17 cellular contexts compared by ENCODE assay signal in genomic region chr9:108254236-108254635, GRCh38.
DNase-seq lines count a peak whose midpoint lies in the region; ATAC-seq and TF ChIP-seq lines count a peak whose summit lies in the region.
"Had no signal": no experiment of that assay in that cellular context is flagged by ENCODE, and none has a peak within 500 bp of the region (broad histone marks: within the 10 kb centered on the region; RNA-seq: fewer than 3 reads in every experiment).

No MANE protein-coding gene starts in this region.

- no peak overlapping the region for H4K91ac ChIP-seq in IMR-90 (ENCODE audit: insufficient read depth, low read depth, low read length)

- no peak overlapping the region for H2AK9ac ChIP-seq in IMR-90 (replicated peaks; ENCODE audit: low read depth, low read length, poor library complexity)

- TF ChIP-seq CTCF in IMR-90 (conservative IDR thresholded peaks at IDR 0.05; ENCODE audit: low read depth, low read length): no peak
- TF ChIP-seq CTCF in esophagus muscularis mucosa (IDR thresholded peaks at IDR 0.05): no peak
- TF ChIP-seq CTCF in fibroblast of villous mesenchyme (IDR thresholded peaks at IDR 0.05; ENCODE audit: insufficient read depth, low read depth, low read length): no peak
- TF ChIP-seq CTCF in esophagus squamous epithelium (IDR thresholded peaks at IDR 0.05): no peak

- no peak for TF ChIP-seq EP300 in esophagus muscularis mucosa (IDR thresholded peaks at IDR 0.05)

- in situ Hi-C loops in IMR-90 (cut with MboI; ENCODE audit: low sequenced_read_pairs): no loop called here

- H4K20me1 ChIP-seq in IMR-90 (ENCODE audit: insufficient read depth, low read length): no peaks in the 10 kb centered on the region
- H4K20me1 ChIP-seq: BLaER1 had no signal

- no peak overlapping the region for H2BK15ac ChIP-seq in IMR-90 (ENCODE audit: low read depth, low read length)

- H4K8ac ChIP-seq in IMR-90 (ENCODE audit: low read depth in 2 of 2, low read length in 2 of 2): no peak overlapping the region

- H3K4ac ChIP-seq in IMR-90 (ENCODE audit: low read depth, low read length): no peak overlapping the region

- no peak overlapping the region for H2BK120ac ChIP-seq in IMR-90 (ENCODE audit: low read depth, low read length)

- H3K18ac ChIP-seq in IMR-90 (ENCODE audit: low read depth, low read length): no peak overlapping the region

- intact Hi-C loops in IMR-90 (cut with micrococcal nuclease): no loop called here
- intact Hi-C loops in esophagus muscularis mucosa (cut with DNase I): no loop called here
- intact Hi-C loops in esophagus squamous epithelium (cut with DNase I): no loop called here

- H3K9ac ChIP-seq in IMR-90 (ENCODE audit: low read depth, low read length): no peak overlapping the region
- H3K9ac ChIP-seq: BLaER1 had no signal

- no peak overlapping the region for H3K56ac ChIP-seq in IMR-90 (ENCODE audit: extremely low read depth, insufficient read depth, low read length)

- CTCF ChIA-PET in IMR-90 (lab: Yijun Ruan, JAX): no interaction called here

- H3K4me3 ChIP-seq in IMR-90 (ENCODE audit: insufficient read depth, low read depth, low read length): no peak overlapping the region
- H3K4me3 ChIP-seq in esophagus muscularis mucosa: no peak overlapping the region
- no peak overlapping the region for H3K4me3 ChIP-seq in fibroblast of villous mesenchyme (ENCODE audit: low read depth, low read length)
- no peak overlapping the region for H3K4me3 ChIP-seq in esophagus squamous epithelium
- H3K4me3 ChIP-seq: BLaER1, GM12878 had no signal

- no TSS peak for BruUV-seq in IMR-90 (replicated peaks; lab: Mats Ljungman, UMichigan)

- no peak overlapping the region for H2BK20ac ChIP-seq in IMR-90 (ENCODE audit: low read depth, low read length)

- no peak overlapping the region for H3K27ac ChIP-seq in IMR-90 (ENCODE audit: insufficient read depth, low read length)
- H3K27ac ChIP-seq in esophagus muscularis mucosa (replicated peaks in 1 of 4): no peak overlapping the region
- H3K27ac ChIP-seq in esophagus squamous epithelium: no peak overlapping the region
- H3K27ac ChIP-seq: BLaER1 had no signal

- POLR2A ChIA-PET in IMR-90 (lab: Charles Lee; ENCODE audit: unreplicated experiment): no interaction called here

- TF ChIP-seq RAD21 in IMR-90 (IDR thresholded peaks at IDR 0.05; ENCODE audit: low read length): no peak

- no peaks in the 10 kb centered on the region for H3K27me3 ChIP-seq in IMR-90 (ENCODE audit: control insufficient read depth, insufficient read depth, low read length)
- H3K27me3 ChIP-seq in esophagus muscularis mucosa: no peaks in the 10 kb centered on the region
- no peaks in the 10 kb centered on the region for H3K27me3 ChIP-seq in esophagus squamous epithelium
- H3K27me3 ChIP-seq: BLaER1 had no signal

- peak; percentile 46 for ATAC-seq in IMR-90 (ENCODE audit: low read depth)
- no peak for ATAC-seq in GM18907 (IDR thresholded peaks at IDR 0.05; ENCODE audit: unreplicated experiment)
- no peak for ATAC-seq in HG02610 (IDR thresholded peaks at IDR 0.05; ENCODE audit: unreplicated experiment)
- ATAC-seq: GM12878 had no signal

- no peak overlapping the region for H3K23ac ChIP-seq in IMR-90 (ENCODE audit: low read depth, low read length)

- no peaks in the 10 kb centered on the region for H3K9me3 ChIP-seq in IMR-90 (ENCODE audit: control insufficient read depth, insufficient read depth, low read length)
- no peaks in the 10 kb centered on the region for H3K9me3 ChIP-seq in esophagus muscularis mucosa
- H3K9me3 ChIP-seq in esophagus squamous epithelium: no peaks in the 10 kb centered on the region
- H3K9me3 ChIP-seq: BLaER1 had no signal

- no CpG with 5 or more reads among the region's 2 CpGs for WGBS in IMR-90 (ENCODE audit: extremely low coverage in 2 of 2, insufficient read length in 1 of 2), 2 experiments
- WGBS in esophagus muscularis mucosa: 62% methylated on average over 2 of the region's 2 CpGs
- 32 to 49% methylated on average over 2 of the region's 2 CpGs for whole genome bisulfite sequencing in esophagus squamous epithelium, 2 donors

- H3K36me3 ChIP-seq in IMR-90 (ENCODE audit: control insufficient read depth, insufficient read depth, low read length): no peaks in the 10 kb centered on the region
- no peaks in the 10 kb centered on the region for H3K36me3 ChIP-seq in esophagus muscularis mucosa
- no peaks in the 10 kb centered on the region for H3K36me3 ChIP-seq in esophagus squamous epithelium
- H3K36me3 ChIP-seq: BLaER1 had no signal

- dilution Hi-C loops in IMR-90 (cut with HindIII; ENCODE audit: low sequenced_read_pairs, unreplicated experiment): no loop called here

- DNase-seq in EH (ENCODE audit: low read depth) (peak; percentile 47), IMR-90 (peak; percentile 16), esophagus muscularis mucosa (ENCODE audit: extremely low spot score) (peak; percentile 4), fibroblast of villous mesenchyme (ENCODE audit: low read depth) (peak; percentile 54), NOMO-1 (lab: John Stamatoyannopoulos, UW; ENCODE audit: unreplicated experiment in 2 of 2) (no peak), esophagus squamous epithelium (lab: John Stamatoyannopoulos, UW) (no peak)
- DNase-seq: 8988T; AML-193; Caco-2; CD8-positive, alpha-beta memory T cell; DMS53; HCEC 1CT; HFFc6 had no signal

- H2AFZ ChIP-seq in IMR-90 (replicated peaks; ENCODE audit: low read length, poor library complexity): no peak overlapping the region

- H4K5ac ChIP-seq in IMR-90 (ENCODE audit: low read depth, low read length): no peak overlapping the region

- H3K79me1 ChIP-seq in IMR-90 (ENCODE audit: low read depth in 1 of 2, low read length in 2 of 2): no peaks in the 10 kb centered on the region

- H2BK5ac ChIP-seq in IMR-90 (ENCODE audit: low read depth, low read length, poor library complexity, severe bottlenecking): no peak overlapping the region

- H3K14ac ChIP-seq in IMR-90 (replicated peaks; ENCODE audit: low read depth, low read length): no peak overlapping the region

- no peak overlapping the region for H2AK5ac ChIP-seq in IMR-90 (ENCODE audit: low read depth, low read length)

- H3K4me1 ChIP-seq in IMR-90 (ENCODE audit: control insufficient read depth, insufficient read depth, low read length): no peaks in the 10 kb centered on the region; the same call in 1 of the 2 replicates
- no peaks in the 10 kb centered on the region for H3K4me1 ChIP-seq in esophagus muscularis mucosa
- H3K4me1 ChIP-seq in esophagus squamous epithelium: peaks cover 0 to 22% (median 0%) of the 10 kb centered on the region in 3 donors
- H3K4me1 ChIP-seq: BLaER1, Caco-2 had no signal

- H3K9me1 ChIP-seq in IMR-90 (ENCODE audit: insufficient read depth, low read length): no peaks in the 10 kb centered on the region

- no peak for TF ChIP-seq POLR2A in IMR-90 (IDR thresholded peaks at IDR 0.05; ENCODE audit: low read depth, low read length)
- TF ChIP-seq POLR2A in esophagus muscularis mucosa (IDR thresholded peaks at IDR 0.05; ENCODE audit: low read depth): no peak
- no peak for TF ChIP-seq POLR2A in esophagus squamous epithelium (IDR thresholded peaks at IDR 0.05)

- H3K4me2 ChIP-seq in IMR-90 (ENCODE audit: low read depth, low read length): no peak overlapping the region
- H3K4me2 ChIP-seq: BLaER1 had no signal

TF ChIP-seq in IMR-90, 13 proteins besides CTCF, POLR2A, EP300 and RAD21:
- TF ChIP-seq CEBPB (IDR thresholded peaks at IDR 0.05; ENCODE audit: low read depth, low read length) (0 out of 2 replicates have a peak, but pooled peaks have one; percentile 14), CHD1 (IDR thresholded peaks at IDR 0.05; ENCODE audit: low read depth, low read length) (no peak)

Comparison
In these comparisons a context has a peak if more than half of its experiments do, and no peak if none do; other contexts are left out.
1. DNase-seq: peak in EH (single experiment), IMR-90 (single experiment), esophagus muscularis mucosa (single experiment) and fibroblast of villous mesenchyme (single experiment); none in NOMO-1 (0 of 2) and esophagus squamous epithelium (single experiment).